In genomic region chr16:83808573-83809014, GRCh38 we compare ENCODE assay signal across 7 cellular contexts. TPM values are rescaled to one million over a fixed set of nuclear protein-coding genes. Genes with fewer than 3 reads are reported as not detected.
DNase-seq lines count a peak whose midpoint lies in the region; ATAC-seq lines count a peak whose summit lies in the region.

No MANE protein-coding gene starts in this region.

- peaks cover 40% of the 10 kb centered on the region for H3K36me3 Mint-ChIP-seq in activated CD8-positive, alpha-beta T cell treated with anti-CD3 and anti-CD28 coated beads, Interleukin-2, amount 10 ng/mL, durations not matched to agents 7 days and 5 days (ENCODE audit: low read depth)
- H3K36me3 Mint-ChIP-seq in stimulated activated naive B cell treated with anti-CD40 and anti-IgM and Interleukin-4, amounts not matched to agents 10 μg/mL and 1 μg/mL and 100 μg/mL, for 72 hours, result peaks cover 19 to 20% of the 10 kb centered on the region in 2 donors

- CTCF ChIA-PET in activated CD8-positive, alpha-beta T cell treated with anti-CD3 and anti-CD28 coated beads, Interleukin-2, amount 10 ng/mL, durations not matched to agents 7 days and 5 days (lab: Charles Lee), result interaction anchor here (1.0 to 1.3 kb wide), 2 partner anchors 17 to 18 kb away, joined by 3 to 4 read pairs; no protein-coding TSS in a partner anchor

- no peaks in the 10 kb centered on the region for H3K9me3 Mint-ChIP-seq in activated CD8-positive, alpha-beta T cell treated with anti-CD3 and anti-CD28 coated beads, Interleukin-2, amount 10 ng/mL, durations not matched to agents 7 days and 5 days (ENCODE audit: insufficient read depth)
- H3K9me3 Mint-ChIP-seq in stimulated activated naive B cell treated with anti-CD40 and anti-IgM and Interleukin-4, amounts not matched to agents 10 μg/mL and 1 μg/mL and 100 μg/mL, for 72 hours, result peaks cover 6 to 9% of the 10 kb centered on the region in 2 donors

- peak overlapping the region; percentile 74 for H3K9ac ChIP-seq in iPS-15b (ENCODE audit: low read depth, low read length)

- no peaks in the 10 kb centered on the region for H3K9me3 ChIP-seq in iPS-15b (ENCODE audit: control insufficient read depth, insufficient read depth, low read length)

- POLR2A ChIA-PET in activated CD8-positive, alpha-beta T cell treated with anti-CD3 and anti-CD28 coated beads, Interleukin-2, amount 10 ng/mL, durations not matched to agents 7 days and 5 days (lab: Charles Lee), result interaction anchor here (0.6 kb wide), 1 partner anchor 1107 kb away, joined by 3 read pairs; no protein-coding TSS in a partner anchor

- peak overlapping the region; percentile 92 for H3K27ac Mint-ChIP-seq in activated CD8-positive, alpha-beta T cell treated with anti-CD3 and anti-CD28 coated beads, Interleukin-2, amount 10 ng/mL, durations not matched to agents 7 days and 5 days
- H3K27ac Mint-ChIP-seq in stimulated activated naive B cell treated with anti-CD40 and anti-IgM and Interleukin-4, amounts not matched to agents 10 μg/mL and 1 μg/mL and 100 μg/mL, for 72 hours, result peak overlapping the region; percentile 99

- DNase-seq in activated CD8-positive, alpha-beta T cell treated with anti-CD3 and anti-CD28 coated beads, Interleukin-2, amount 10 ng/mL, durations not matched to agents 7 days and 5 days, result no peak
- no peak for DNase-seq in stimulated activated naive B cell treated with anti-CD40 and anti-IgM and Interleukin-4, amounts not matched to agents 10 μg/mL and 1 μg/mL and 100 μg/mL, for 72 hours
- DNase-seq in stimulated activated CD4-positive, alpha-beta T cell treated with anti-CD3 and anti-CD28 coated beads, Interleukin-4, amount 100 ng/mL, for 4 hours, result no peak
- no peak for DNase-seq in stimulated activated CD4-positive, alpha-beta T cell treated with anti-CD3 and anti-CD28 coated beads, Interleukin-4, amount 100 ng/mL, for 1 hour

- peak overlapping the region; percentile 99 for H3K4me3 Mint-ChIP-seq in activated CD8-positive, alpha-beta T cell treated with anti-CD3 and anti-CD28 coated beads, Interleukin-2, amount 10 ng/mL, durations not matched to agents 7 days and 5 days
- H3K4me3 Mint-ChIP-seq in stimulated activated naive B cell treated with anti-CD40 and anti-IgM and Interleukin-4, amounts not matched to agents 10 μg/mL and 1 μg/mL and 100 μg/mL, for 72 hours, result peak overlapping the region; percentile 96 to 99

- peaks cover 4% of the 10 kb centered on the region for H3K36me3 ChIP-seq in iPS-15b (ENCODE audit: control insufficient read depth, insufficient read depth, low read length)

- ATAC-seq in HG03457 (IDR thresholded peaks at IDR 0.05; ENCODE audit: unreplicated experiment), result peak; percentile 11
- ATAC-seq in activated CD8-positive, alpha-beta T cell treated with anti-CD3 and anti-CD28 coated beads, Interleukin-2, amount 10 ng/mL, durations not matched to agents 7 days and 5 days, result no peak
- no peak for ATAC-seq in stimulated activated naive B cell treated with anti-CD40 and anti-IgM and Interleukin-4, amounts not matched to agents 10 μg/mL and 1 μg/mL and 100 μg/mL, for 72 hours (replicated peaks)
- ATAC-seq in HG03354 (IDR thresholded peaks at IDR 0.05; ENCODE audit: poor library complexity, severe bottlenecking, unreplicated experiment), result no peak

- H3K27me3 Mint-ChIP-seq in activated CD8-positive, alpha-beta T cell treated with anti-CD3 and anti-CD28 coated beads, Interleukin-2, amount 10 ng/mL, durations not matched to agents 7 days and 5 days (ENCODE audit: low read depth), result no peaks in the 10 kb centered on the region
- no peaks in the 10 kb centered on the region for H3K27me3 Mint-ChIP-seq in stimulated activated naive B cell treated with anti-CD40 and anti-IgM and Interleukin-4, amounts not matched to agents 10 μg/mL and 1 μg/mL and 100 μg/mL, for 72 hours

- H3K4me1 ChIP-seq in iPS-15b (ENCODE audit: control insufficient read depth, insufficient read depth, low read length), result peaks cover 9% of the 10 kb centered on the region

- peaks cover 46% of the 10 kb centered on the region for H3K4me1 Mint-ChIP-seq in activated CD8-positive, alpha-beta T cell treated with anti-CD3 and anti-CD28 coated beads, Interleukin-2, amount 10 ng/mL, durations not matched to agents 7 days and 5 days (ENCODE audit: low read depth)
- H3K4me1 Mint-ChIP-seq in stimulated activated naive B cell treated with anti-CD40 and anti-IgM and Interleukin-4, amounts not matched to agents 10 μg/mL and 1 μg/mL and 100 μg/mL, for 72 hours, result peaks cover 34 to 73% of the 10 kb centered on the region in 2 donors

- H3K4me3 ChIP-seq in iPS-15b (ENCODE audit: low read depth, low read length), result peak overlapping the region; percentile 83

- H3K27me3 ChIP-seq in iPS-15b (ENCODE audit: control insufficient read depth, insufficient read depth, low read length), result no peaks in the 10 kb centered on the region

RNA-seq across cellular contexts. Expression of gene HSBP1, which starts 0.8 kb away (rescaled TPM):
- total RNA-seq in activated CD8-positive, alpha-beta T cell treated with anti-CD3 and anti-CD28 coated beads, Interleukin-2, amount 10 ng/mL, durations not matched to agents 7 days and 5 days, result 10 to 100 TPM; 64.8 to 72.9 TPM
